In the genomic region with DNA sequence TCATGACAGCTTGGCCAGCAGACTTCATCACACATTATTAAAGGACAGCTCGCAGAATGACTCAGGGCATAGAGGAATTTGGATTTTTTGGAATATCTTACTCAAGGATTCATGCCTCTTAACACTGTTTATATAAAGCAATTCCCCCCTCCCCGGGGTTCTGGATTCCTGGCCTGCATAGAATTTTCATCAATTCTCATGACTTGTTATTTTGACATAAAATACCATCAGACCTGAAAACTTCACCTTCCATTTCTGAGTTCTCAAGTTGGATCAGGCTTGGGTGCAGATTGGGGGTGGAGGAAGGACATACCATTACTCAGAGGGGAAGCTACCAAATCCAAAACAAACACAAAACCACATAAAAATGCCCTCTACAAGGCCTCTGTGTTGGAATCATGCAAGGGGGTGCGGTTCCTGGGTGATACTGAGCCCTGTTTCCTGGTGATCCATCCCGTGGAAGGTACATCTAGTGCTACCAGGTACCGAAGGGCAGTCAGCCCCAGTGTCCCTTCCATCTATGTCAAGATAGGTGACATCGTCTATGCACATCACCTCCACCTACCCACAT, we compare ENCODE assay signal across 18 cellular contexts.
DNase-seq lines count a peak whose midpoint lies in the region; ATAC-seq, FAIRE-seq and TF ChIP-seq lines count a peak whose summit lies in the region.
"Had no signal": no experiment of that assay in that cellular context is flagged by ENCODE, and none has a peak within 500 bp of the region (broad histone marks: within the 10 kb centered on the region; RNA-seq: fewer than 3 reads in every experiment).

No MANE protein-coding gene starts in this region.

- no peak overlapping the region for H3K9ac ChIP-seq in K562 (ENCODE audit: insufficient read depth in 1 of 2, low read depth in 2 of 2, low read length in 2 of 2)

- CTCF ChIA-PET in K562 (lab: Yijun Ruan, JAX; ENCODE audit: low intra/inter-chr PET ratio): interaction anchor here (0.6 kb wide), 1 partner anchor 85 kb away, joined by 3 read pairs; no protein-coding TSS in a partner anchor

- intact Hi-C loops in K562 (cut with micrococcal nuclease) (no loop called here), transverse colon (cut with DNase I; ENCODE audit: low total_unique reads) (no loop called here)

- no peak for FAIRE-seq in K562 (lab: Jason Lieb, UNC)
- FAIRE-seq: GM18507, TTC549 had no signal

- no peaks in the 10 kb centered on the region for H3K79me2 ChIP-seq in K562 (ENCODE audit: control insufficient read depth, insufficient read depth, low read length)

- BruUV-seq in K562 (replicated peaks; lab: Mats Ljungman, UMichigan): no TSS peak

- TF ChIP-seq EP300 in K562 (IDR thresholded peaks at IDR 0.05; ENCODE audit: low read length): no peak
- no peak for TF ChIP-seq EP300 in transverse colon (IDR thresholded peaks at IDR 0.05; ENCODE audit: low read depth)

- H3K36me3 ChIP-seq in K562 (ENCODE audit: control insufficient read depth, insufficient read depth, low read length): no peaks in the 10 kb centered on the region
- no peaks in the 10 kb centered on the region for H3K36me3 ChIP-seq in transverse colon
- H3K36me3 ChIP-seq: right lobe of liver, tibial nerve had no signal

- H3K9me3 ChIP-seq in K562 (replicated peaks; ENCODE audit: control insufficient read depth, insufficient read depth, low read depth, low read length) (no peaks in the 10 kb centered on the region), transverse colon (no peaks in the 10 kb centered on the region)
- H3K9me3 ChIP-seq: right lobe of liver, tibial nerve had no signal

- in situ Hi-C loops in K562 (cut with MboI): no loop called here
- in situ Hi-C loops in transverse colon (cut with MboI; ENCODE audit: low pct_ligation_motif_present in 1 of 4, low pct_unique_long_range_greater_than_20kb in 1 of 4, low sequenced_read_pairs in 3 of 4): no loop called here

- no peak for TF ChIP-seq CTCF in HFF-Myc (IDR thresholded peaks at IDR 0.05; ENCODE audit: low read depth, low read length, missing control alignments)
- TF ChIP-seq CTCF in K562 (IDR thresholded peaks at IDR 0.05 in 2 of 3, conservative IDR thresholded peaks at IDR 0.05 in 1 of 3; ENCODE audit: insufficient read depth in 2 of 3, low read depth in 1 of 3, low read length in 3 of 3): no peak
- TF ChIP-seq CTCF in transverse colon (IDR thresholded peaks at IDR 0.05): no peak

- no peak for TF ChIP-seq POLR2A in K562 (conservative IDR thresholded peaks at IDR 0.05)
- no peak for TF ChIP-seq POLR2A in transverse colon (IDR thresholded peaks at IDR 0.05)

- no peak overlapping the region for H2AFZ ChIP-seq in K562 (ENCODE audit: low read depth, low read length)

- H3K9me1 ChIP-seq in K562 (ENCODE audit: control insufficient read depth, insufficient read depth, low read length): peaks cover 3% of the 10 kb centered on the region

- TF ChIP-seq RAD21 in K562 (CRISPR knock-in tag; conservative IDR thresholded peaks at IDR 0.05 in 1 of 2, IDR thresholded peaks at IDR 0.05 in 1 of 2): no peak

- no peak for ATAC-seq in K562
- no peak for ATAC-seq in HG02981 (IDR thresholded peaks at IDR 0.05; ENCODE audit: unreplicated experiment)
- ATAC-seq: Panc1, right lobe of liver had no signal

- H3K4me3 ChIP-seq in HFF-Myc (replicated peaks; ENCODE audit: low read depth, low read length): no peak overlapping the region
- no peak overlapping the region for H3K4me3 ChIP-seq in K562
- no peak overlapping the region for H3K4me3 ChIP-seq in transverse colon
- H3K4me3 ChIP-seq: right lobe of liver, tibial nerve had no signal

- DNase-seq in A172 (ENCODE audit: low spot score) (peak; percentile 46), HFF-Myc (ENCODE audit: extremely low read depth, low read depth) (peak; percentile 39), K562 (ENCODE audit: extremely low read depth in 1 of 4, low spot score in 3 of 4) (no peak), kidney tubule cell (ENCODE audit: low spot score) (peak; percentile 49), transverse colon (no peak), DMS79 (lab: John Stamatoyannopoulos, UW) (no peak), NCI-H128 (lab: John Stamatoyannopoulos, UW; ENCODE audit: unreplicated experiment) (no peak)
- DNase-seq: activated naive CD8-positive, alpha-beta T cell treated with anti-CD3 and anti-CD28 coated beads for 36 hours; AML-193; DMS79 treated with DMSO at 0.1 percent for 48 hours; MV-4-11; NCI-H446; right lobe of liver had no signal

- no peak overlapping the region for H3K27ac ChIP-seq in K562 (ENCODE audit: extremely low read depth, low read depth, low read length)
- no peak overlapping the region for H3K27ac ChIP-seq in transverse colon
- H3K27ac ChIP-seq: right lobe of liver had no signal

- H3K4me1 ChIP-seq in K562 (replicated peaks in 1 of 2; ENCODE audit: control insufficient read depth in 2 of 2, insufficient read depth in 2 of 2, low read length in 2 of 2) (peaks cover 0 to 2% of the 10 kb centered on the region in 2 experiments; a peak in 1 of 5 replicates), transverse colon (no peaks in the 10 kb centered on the region)
- H3K4me1 ChIP-seq: right lobe of liver, tibial nerve had no signal

- 51% methylated on average over 6 of the region's 6 CpGs for WGBS in K562 (ENCODE audit: insufficient coverage, low coverage, missing lambda C conversion rate)
- WGBS in transverse colon (ENCODE audit: low coverage in 1 of 2), 2 donors: 76 to 81% methylated on average over 2 to 6 of the region's 6 CpGs

- H3K4me2 ChIP-seq in K562 (ENCODE audit: insufficient read depth, low read length): no peak overlapping the region

- POLR2A ChIA-PET in K562 (lab: Yijun Ruan, JAX): interaction anchor here (1.2 to 1.4 kb wide), 2 partner anchors 12 to 32 kb away, joined by 3 to 5 read pairs; no protein-coding TSS in a partner anchor

- no peaks in the 10 kb centered on the region for H4K20me1 ChIP-seq in K562 (replicated peaks; ENCODE audit: control insufficient read depth, insufficient read depth, low read length)

- H3K27me3 ChIP-seq in K562 (ENCODE audit: control insufficient read depth in 2 of 2, insufficient read depth in 2 of 2, low read length in 2 of 2) (no peaks in the 10 kb centered on the region), transverse colon (no peaks in the 10 kb centered on the region)
- H3K27me3 ChIP-seq: right lobe of liver, tibial nerve had no signal

TF ChIP-seq in K562, 482 proteins besides CTCF, POLR2A, EP300 and RAD21:
- TF ChIP-seq HDAC3 (IDR thresholded peaks at IDR 0.05; ENCODE audit: borderline replicate concordance, partially characterized antibody): no peak
- TF ChIP-seq, protein P1, sequence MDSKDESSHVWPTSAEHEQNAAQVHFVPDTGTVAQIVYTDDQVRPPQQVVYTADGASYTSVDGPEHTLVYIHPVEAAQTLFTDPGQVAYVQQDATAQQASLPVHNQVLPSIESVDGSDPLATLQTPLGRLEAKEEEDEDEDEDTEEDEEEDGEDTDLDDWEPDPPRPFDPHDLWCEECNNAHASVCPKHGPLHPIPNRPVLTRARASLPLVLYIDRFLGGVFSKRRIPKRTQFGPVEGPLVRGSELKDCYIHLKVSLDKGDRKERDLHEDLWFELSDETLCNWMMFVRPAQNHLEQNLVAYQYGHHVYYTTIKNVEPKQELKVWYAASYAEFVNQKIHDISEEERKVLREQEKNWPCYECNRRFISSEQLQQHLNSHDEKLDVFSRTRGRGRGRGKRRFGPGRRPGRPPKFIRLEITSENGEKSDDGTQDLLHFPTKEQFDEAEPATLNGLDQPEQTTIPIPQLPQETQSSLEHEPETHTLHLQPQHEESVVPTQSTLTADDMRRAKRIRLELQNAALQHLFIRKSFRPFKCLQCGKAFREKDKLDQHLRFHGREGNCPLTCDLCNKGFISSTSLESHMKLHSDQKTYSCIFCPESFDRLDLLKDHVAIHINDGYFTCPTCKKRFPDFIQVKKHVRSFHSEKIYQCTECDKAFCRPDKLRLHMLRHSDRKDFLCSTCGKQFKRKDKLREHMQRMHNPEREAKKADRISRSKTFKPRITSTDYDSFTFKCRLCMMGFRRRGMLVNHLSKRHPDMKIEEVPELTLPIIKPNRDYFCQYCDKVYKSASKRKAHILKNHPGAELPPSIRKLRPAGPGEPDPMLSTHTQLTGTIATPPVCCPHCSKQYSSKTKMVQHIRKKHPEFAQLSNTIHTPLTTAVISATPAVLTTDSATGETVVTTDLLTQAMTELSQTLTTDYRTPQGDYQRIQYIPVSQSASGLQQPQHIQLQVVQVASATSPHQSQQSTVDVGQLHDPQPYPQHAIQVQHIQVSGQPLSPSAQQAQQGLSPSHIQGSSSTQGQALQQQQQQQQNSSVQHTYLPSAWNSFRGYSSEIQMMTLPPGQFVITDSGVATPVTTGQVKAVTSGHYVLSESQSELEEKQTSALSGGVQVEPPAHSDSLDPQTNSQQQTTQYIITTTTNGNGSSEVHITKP (IDR thresholded peaks at IDR 0.05; ENCODE audit: partially characterized antibody): peak; percentile 79

Comparison
In these comparisons a context has a peak if more than half of its experiments do, and no peak if none do; other contexts are left out.
1. DNase-seq: peak in A172 (single experiment), HFF-Myc (single experiment) and kidney tubule cell (single experiment); none in K562 (0 of 4), transverse colon (single experiment), DMS79 (single experiment) and NCI-H128 (single experiment).